ENCODE assay signal across 24 cellular contexts in the genomic region with DNA sequence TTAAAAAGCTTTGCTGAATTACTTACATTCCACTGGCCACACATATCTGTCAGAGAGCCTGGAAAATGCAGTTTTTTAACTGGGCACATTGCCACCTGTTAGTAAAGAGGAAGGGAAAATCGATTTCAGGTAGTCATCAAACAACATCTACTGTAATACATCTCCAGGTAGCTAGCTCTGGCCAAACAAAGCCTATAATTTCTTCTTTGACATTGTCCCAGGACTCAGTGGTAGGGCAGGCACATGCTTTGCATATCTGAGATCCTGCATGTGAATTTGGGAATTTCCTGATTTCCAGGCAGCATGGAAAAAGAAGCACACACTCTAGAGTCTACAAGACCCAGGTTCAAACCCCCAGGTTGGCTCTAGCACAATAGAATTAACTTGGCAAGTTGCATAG.
DNase-seq lines count a peak whose midpoint lies in the region; ATAC-seq and TF ChIP-seq lines count a peak whose summit lies in the region.
"Had no signal": no experiment of that assay in that cellular context is flagged by ENCODE, and none has a peak within 500 bp of the region (broad histone marks: within the 10 kb centered on the region; RNA-seq: fewer than 3 reads in every experiment).

No MANE protein-coding gene starts in this region.

- ATAC-seq in GM23338 (no peak; the same call in 2 of the 3 replicates), HG02610 (IDR thresholded peaks at IDR 0.05; ENCODE audit: unreplicated experiment) (no peak), foreskin keratinocyte (no peak)
- ATAC-seq: A549, HepG2 had no signal

- 0 out of 2 replicates have a peak overlapping the region, but pooled peaks have one; percentile 16 for H3K27ac Mint-ChIP-seq in GM23338
- H3K27ac Mint-ChIP-seq in activated naive CD8-positive, alpha-beta T cell treated with anti-CD3 and anti-CD28 coated beads for 36 hours: no peak overlapping the region
- H3K27ac Mint-ChIP-seq: CD4-positive, alpha-beta T cell had no signal

- H2AFZ ChIP-seq in GM23338: no peak overlapping the region

- H3K4me3 Mint-ChIP-seq in GM23338: no peak overlapping the region
- H3K4me3 Mint-ChIP-seq in activated naive CD8-positive, alpha-beta T cell treated with anti-CD3 and anti-CD28 coated beads for 36 hours: no peak overlapping the region
- H3K4me3 Mint-ChIP-seq: CD4-positive, alpha-beta T cell had no signal

- H3K4me3 ChIP-seq in GM23338: no peak overlapping the region
- H3K4me3 ChIP-seq: A549; BLaER1 treated with 17β-estradiol and CSF1 and Interleukin-3, amounts not matched to agents 10 nM and 100 nM; Peyer's patch had no signal

- H3F3A ChIP-seq in GM23338 (replicated peaks; ENCODE audit: low read depth): no peaks in the 10 kb centered on the region

- TF ChIP-seq CTCF in GM23338 (conservative IDR thresholded peaks at IDR 0.05; ENCODE audit: low read depth in 2 of 2) (no peak), foreskin keratinocyte (conservative IDR thresholded peaks at IDR 0.05) (no peak)

- H3K27ac ChIP-seq in GM23338 (ENCODE audit: low read depth) (no peak overlapping the region), foreskin keratinocyte (no peak overlapping the region)
- H3K27ac ChIP-seq: A549; BLaER1 treated with 17β-estradiol and CSF1 and Interleukin-3, amounts not matched to agents 10 nM and 100 nM; Peyer's patch had no signal

- H3K4me1 ChIP-seq in GM23338 (ENCODE audit: insufficient read depth) (peaks cover 26% of the 10 kb centered on the region), foreskin keratinocyte (no peaks in the 10 kb centered on the region)
- H3K4me1 ChIP-seq: A549, Peyer's patch had no signal

- H3K36me3 ChIP-seq in GM23338 (ENCODE audit: insufficient read depth): no peaks in the 10 kb centered on the region
- H3K36me3 ChIP-seq: BLaER1 treated with 17β-estradiol and CSF1 and Interleukin-3, amounts not matched to agents 10 nM and 100 nM; Peyer's patch had no signal

- 0 out of 2 replicates have a peak overlapping the region, but pooled peaks have one; percentile 34 for H3K4me2 ChIP-seq in GM23338
- H3K4me2 ChIP-seq: A549; BLaER1 treated with 17β-estradiol and CSF1 and Interleukin-3, amounts not matched to agents 10 nM and 100 nM had no signal

- DNase-seq in COR-L47 (lab: John Stamatoyannopoulos, UW) (peak; percentile 26), GM23338 (ENCODE audit: low spot score) (no peak), NCI-H69 (lab: John Stamatoyannopoulos, UW) (peak; percentile 5), mucosa of gallbladder (ENCODE audit: low spot score) (peak; percentile 39), foreskin keratinocyte (no peak)
- DNase-seq in activated naive CD8-positive, alpha-beta T cell treated with anti-CD3 and anti-CD28 coated beads for 36 hours: no peak
- DNase-seq: AML-193; CD4-positive, alpha-beta T cell; GF-D8; Karpas-422; NCI-H1092; NCI-H1694; NCI-H2029 treated with DMSO at 0.1 percent for 48 hours; NCI-H2171 treated with DMSO at 0.1 percent for 48 hours; NCI-H345; NCI-H524; OCI-M1; Peyer's patch; SHP77 treated with DMSO at 0.1 percent for 48 hours; T-helper 1 cell had no signal

- 0 out of 2 replicates have a peak, but pooled peaks cover 2% of the 10 kb centered on the region for H3K9me2 ChIP-seq in GM23338 (ENCODE audit: insufficient read depth)

- H4K20me1 ChIP-seq in GM23338 (replicated peaks; ENCODE audit: insufficient read depth): no peaks in the 10 kb centered on the region
- H4K20me1 ChIP-seq: BLaER1 treated with 17β-estradiol and CSF1 and Interleukin-3, amounts not matched to agents 10 nM and 100 nM had no signal

- H3K9me3 Mint-ChIP-seq in GM23338: peaks cover 12% of the 10 kb centered on the region
- peaks cover 7% of the 10 kb centered on the region for H3K9me3 Mint-ChIP-seq in activated naive CD8-positive, alpha-beta T cell treated with anti-CD3 and anti-CD28 coated beads for 36 hours

- H3K36me3 Mint-ChIP-seq in GM23338 (ENCODE audit: low read depth): peaks cover 3% of the 10 kb centered on the region; the same call in 1 of the 3 replicates
- no peaks in the 10 kb centered on the region for H3K36me3 Mint-ChIP-seq in activated naive CD8-positive, alpha-beta T cell treated with anti-CD3 and anti-CD28 coated beads for 36 hours

- no peaks in the 10 kb centered on the region for H3K27me3 ChIP-seq in GM23338 (ENCODE audit: insufficient read depth)
- H3K27me3 ChIP-seq in foreskin keratinocyte: no peaks in the 10 kb centered on the region
- H3K27me3 ChIP-seq: BLaER1 treated with 17β-estradiol and CSF1 and Interleukin-3, amounts not matched to agents 10 nM and 100 nM; Peyer's patch had no signal

- H3K79me2 ChIP-seq in GM23338 (replicated peaks; ENCODE audit: insufficient read depth): no peaks in the 10 kb centered on the region

- H3K4me1 Mint-ChIP-seq in GM23338: peaks cover 25% of the 10 kb centered on the region
- peaks cover 3% of the 10 kb centered on the region for H3K4me1 Mint-ChIP-seq in activated naive CD8-positive, alpha-beta T cell treated with anti-CD3 and anti-CD28 coated beads for 36 hours

- H3K27me3 Mint-ChIP-seq in GM23338 (ENCODE audit: insufficient read depth, low read depth, poor library complexity): peaks cover 5% of the 10 kb centered on the region
- H3K27me3 Mint-ChIP-seq in activated naive CD8-positive, alpha-beta T cell treated with anti-CD3 and anti-CD28 coated beads for 36 hours: no peaks in the 10 kb centered on the region

TF ChIP-seq in GM23338, 12 proteins besides CTCF, POLR2A, EP300 and RAD21:
- TF ChIP-seq JUNB (IDR thresholded peaks at IDR 0.05; ENCODE audit: unreplicated experiment): no peak

Comparison
In these comparisons a context has a peak if more than half of its experiments do, and no peak if none do; other contexts are left out.
1. DNase-seq: peak in COR-L47 (single experiment), NCI-H69 (single experiment) and mucosa of gallbladder (single experiment); none in GM23338 (single experiment), foreskin keratinocyte (0 of 2) and activated naive CD8-positive, alpha-beta T cell treated with anti-CD3 and anti-CD28 coated beads for 36 hours (single experiment).